Comparison of ENCODE assay signal across 27 cellular contexts in genomic region chr14:55963295-55963694, GRCh38.
"Had no signal": no experiment of that assay in that cellular context is flagged by ENCODE, and none has a peak within 500 bp of the region (broad histone marks: within the 10 kb centered on the region; RNA-seq: fewer than 3 reads in every experiment).

No MANE protein-coding gene starts in this region.

- H3K4me3 ChIP-seq: dorsolateral prefrontal cortex, esophagus muscularis mucosa, left ventricle myocardium inferior, lower lobe of right lung, psoas muscle, right lobe of liver, suprapubic skin, thyroid gland had no signal

- H3K27ac Mint-ChIP-seq: memory B cell; naive B cell; stimulated activated effector memory CD8-positive, alpha-beta T cell treated with anti-CD3 and anti-CD28 coated beads, Interleukin-12 subunit alpha, Interleukin-12 subunit beta, amount 100 ng/mL, for 72 hours; type B pancreatic cell had no signal

- H3K9me3 Mint-ChIP-seq: memory B cell; naive B cell; nephron; stimulated activated effector memory CD8-positive, alpha-beta T cell treated with anti-CD3 and anti-CD28 coated beads, Interleukin-12 subunit alpha, Interleukin-12 subunit beta, amount 100 ng/mL, for 72 hours; type B pancreatic cell had no signal

- H3K27me3 ChIP-seq: dorsolateral prefrontal cortex, esophagus muscularis mucosa, right lobe of liver, suprapubic skin, thyroid gland had no signal

- ATAC-seq: foreskin keratinocyte; left cardiac atrium; lower lobe of right lung; psoas muscle; stimulated activated effector memory CD8-positive, alpha-beta T cell treated with anti-CD3 and anti-CD28 coated beads, Interleukin-12 subunit alpha, Interleukin-12 subunit beta, amount 100 ng/mL, for 72 hours; stimulated activated naive CD8-positive, alpha-beta T cell treated with anti-CD3 and anti-CD28 coated beads, Interleukin-15, Interleukin-2, amounts not matched to agents 100 U/mL and 50 U/mL, for 24 hours had no signal

- H3K9me3 ChIP-seq: esophagus muscularis mucosa, left ventricle myocardium inferior, lower lobe of right lung, psoas muscle, right lobe of liver, suprapubic skin, thyroid gland had no signal

- DNase-seq: cortex of kidney; dorsolateral prefrontal cortex; effector memory CD4-positive, alpha-beta T cell; foreskin keratinocyte; kidney; left cardiac atrium; left ventricle myocardium inferior; lower lobe of right lung; midbrain; naive B cell; occipital lobe; psoas muscle; retina; right lobe of liver; stimulated activated CD4-positive, alpha-beta T cell treated with anti-CD3 and anti-CD28 coated beads, Interleukin-4, amount 100 ng/mL, for 1 hour; stimulated activated CD8-positive, alpha-beta memory T cell treated with anti-CD3 and anti-CD28 coated beads, Interleukin-4, amount 100 ng/mL, for 48 hours; stimulated activated naive CD8-positive, alpha-beta T cell treated with anti-CD3 and anti-CD28 coated beads, Interleukin-15, Interleukin-2, amounts not matched to agents 100 U/mL and 50 U/mL, for 24 hours; thyroid gland had no signal

- FAIRE-seq: endometrium, kidney, urothelium cell line had no signal

- H3K36me3 Mint-ChIP-seq: memory B cell; naive B cell; stimulated activated effector memory CD8-positive, alpha-beta T cell treated with anti-CD3 and anti-CD28 coated beads, Interleukin-12 subunit alpha, Interleukin-12 subunit beta, amount 100 ng/mL, for 72 hours; type B pancreatic cell had no signal

- H3K79me2 ChIP-seq: parathyroid adenoma had no signal

- H3K4me1 ChIP-seq: esophagus muscularis mucosa, foreskin keratinocyte, left ventricle myocardium inferior, lower lobe of right lung, parathyroid adenoma, psoas muscle, right lobe of liver, suprapubic skin, thyroid gland had no signal

- H2AFZ ChIP-seq: parathyroid adenoma had no signal

- H3K27ac ChIP-seq: dorsolateral prefrontal cortex, esophagus muscularis mucosa, foreskin keratinocyte, left ventricle myocardium inferior, lower lobe of right lung, parathyroid adenoma, psoas muscle, right lobe of liver, suprapubic skin, thyroid gland had no signal

- H3K36me3 ChIP-seq: esophagus muscularis mucosa, left ventricle myocardium inferior, lower lobe of right lung, right lobe of liver, suprapubic skin, thyroid gland had no signal

- H3K9ac ChIP-seq: parathyroid adenoma had no signal
